ENCODE assay signal across 20 cellular contexts in the genomic region with DNA sequence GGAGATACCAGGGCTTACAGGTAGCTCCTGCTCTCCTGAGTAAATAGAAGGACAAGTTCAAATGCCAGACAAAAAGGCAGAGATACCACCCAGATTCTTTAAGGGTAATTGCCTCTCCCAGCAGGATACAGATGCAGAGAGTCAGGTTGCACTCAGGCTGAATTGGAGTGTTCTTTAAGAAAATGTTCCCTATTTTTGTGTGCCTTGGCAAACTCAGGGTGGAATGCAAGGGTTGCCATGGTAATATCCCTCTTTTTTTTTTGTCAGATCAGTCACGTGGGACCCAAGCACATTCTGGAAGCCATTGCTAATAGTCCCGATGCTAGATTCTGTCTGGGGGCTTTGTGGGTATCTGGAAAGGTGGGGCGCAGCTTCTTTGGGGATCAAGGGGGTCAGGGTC.
A peak's percentile ranks its signal among the peaks of the same experiment; 100 is the strongest.
DNase-seq lines count a peak whose midpoint lies in the region; ATAC-seq and TF ChIP-seq lines count a peak whose summit lies in the region.
"Had no signal": no experiment of that assay in that cellular context is flagged by ENCODE, and none has a peak within 500 bp of the region (broad histone marks: within the 10 kb centered on the region; RNA-seq: fewer than 3 reads in every experiment).

No MANE protein-coding gene starts in this region.

- H3K27ac Mint-ChIP-seq in activated CD8-positive, alpha-beta T cell treated with anti-CD3 and anti-CD28 coated beads for 36 hours = no peak overlapping the region
- H3K27ac Mint-ChIP-seq: B cell had no signal

- no peak for ATAC-seq in HG02642 (IDR thresholded peaks at IDR 0.05; ENCODE audit: poor library complexity, unreplicated experiment)
- no peak for ATAC-seq in GM19455 (IDR thresholded peaks at IDR 0.05; ENCODE audit: unreplicated experiment)
- no peak for ATAC-seq in activated CD8-positive, alpha-beta T cell treated with anti-CD3 and anti-CD28 coated beads for 36 hours
- ATAC-seq: PC-3 had no signal

- TF ChIP-seq CTCF in activated CD8-positive, alpha-beta T cell treated with anti-CD3 and anti-CD28 coated beads for 36 hours (IDR thresholded peaks at IDR 0.05) = no peak

- peaks cover 9% of the 10 kb centered on the region for H3K9me3 Mint-ChIP-seq in activated CD8-positive, alpha-beta T cell treated with anti-CD3 and anti-CD28 coated beads for 36 hours

- CTCF ChIA-PET in activated CD8-positive, alpha-beta T cell treated with anti-CD3 and anti-CD28 coated beads for 36 hours (lab: Charles Lee) = no interaction called here

- H3K36me3 Mint-ChIP-seq in activated CD8-positive, alpha-beta T cell treated with anti-CD3 and anti-CD28 coated beads for 36 hours (ENCODE audit: low read depth) = no peaks in the 10 kb centered on the region

- POLR2A ChIA-PET in activated CD8-positive, alpha-beta T cell treated with anti-CD3 and anti-CD28 coated beads for 36 hours (lab: Charles Lee) = interaction anchor here (0.6 kb wide), 1 partner anchor 208 kb away, joined by 3 read pairs; no protein-coding TSS in a partner anchor

- no peaks in the 10 kb centered on the region for H3K27me3 Mint-ChIP-seq in activated CD8-positive, alpha-beta T cell treated with anti-CD3 and anti-CD28 coated beads for 36 hours
- H3K27me3 Mint-ChIP-seq: B cell had no signal

- H3K4me3 Mint-ChIP-seq in activated CD8-positive, alpha-beta T cell treated with anti-CD3 and anti-CD28 coated beads for 36 hours = no peak overlapping the region
- H3K4me3 Mint-ChIP-seq: B cell, H9 had no signal

- DNase-seq in NCI-H69 (lab: John Stamatoyannopoulos, UW) (peak; percentile 32), ecto neural progenitor cell (ENCODE audit: low spot score) (peak; percentile 29), inferior parietal cortex (ENCODE audit: extremely low spot score) (peak; percentile 13), putamen (ENCODE audit: low spot score) (peak; percentile 36)
- DNase-seq in activated CD8-positive, alpha-beta T cell treated with anti-CD3 and anti-CD28 coated beads for 36 hours = no peak
- no peak for DNase-seq in stimulated activated CD8-positive, alpha-beta memory T cell treated with anti-CD3 and anti-CD28 coated beads, Interleukin-4, amount 100 ng/mL, for 48 hours
- DNase-seq: DMS53, GDM1, H9, KG1, NCI-H1092, NCI-H1436, NCI-H187 treated with DMSO at 0.1 percent for 48 hours, NCI-H345, NCI-H524 treated with DMSO at 0.1 percent for 48 hours, PC-3, Right ventricle myocardium superior had no signal

- H3K4me1 Mint-ChIP-seq in activated CD8-positive, alpha-beta T cell treated with anti-CD3 and anti-CD28 coated beads for 36 hours (ENCODE audit: low read depth) = no peaks in the 10 kb centered on the region
- H3K4me1 Mint-ChIP-seq: B cell had no signal

- intact Hi-C loops in activated CD8-positive, alpha-beta T cell treated with anti-CD3 and anti-CD28 coated beads for 36 hours (cut with micrococcal nuclease) = no loop called here

Comparison
In these comparisons a context has a peak if more than half of its experiments do, and no peak if none do; other contexts are left out.
1. DNase-seq: peak in NCI-H69 (single experiment), ecto neural progenitor cell (single experiment), inferior parietal cortex (single experiment) and putamen (single experiment); none in activated CD8-positive, alpha-beta T cell treated with anti-CD3 and anti-CD28 coated beads for 36 hours (single experiment) and stimulated activated CD8-positive, alpha-beta memory T cell treated with anti-CD3 and anti-CD28 coated beads, Interleukin-4, amount 100 ng/mL, for 48 hours (single experiment).